In genomic region chr15:70608156-70608555, GRCh38 we compare ENCODE assay signal across 21 cellular contexts.
DNase-seq lines count a peak whose midpoint lies in the region; ATAC-seq, FAIRE-seq and TF ChIP-seq lines count a peak whose summit lies in the region.
"Had no signal": no experiment of that assay in that cellular context is flagged by ENCODE, and none has a peak within 500 bp of the region (broad histone marks: within the 10 kb centered on the region; RNA-seq: fewer than 3 reads in every experiment).

No MANE protein-coding gene starts in this region.

- no peaks in the 10 kb centered on the region for H3K79me2 ChIP-seq in trophoblast cell (ENCODE audit: control insufficient read depth, insufficient read depth, low read length, poor library complexity)

- H2BK5ac ChIP-seq in trophoblast cell (ENCODE audit: low read depth, low read length, poor library complexity): no peak overlapping the region

- no peak overlapping the region for H3K18ac ChIP-seq in trophoblast cell (ENCODE audit: low read length)

- no peak overlapping the region for H2AK5ac ChIP-seq in trophoblast cell (ENCODE audit: low read length)

- H2BK120ac ChIP-seq in trophoblast cell (ENCODE audit: insufficient read depth, low read length, poor library complexity): no peak overlapping the region

- no peak overlapping the region for H2AFZ ChIP-seq in trophoblast cell (ENCODE audit: insufficient read depth, low read length, poor library complexity)

- ATAC-seq in HG03159 (IDR thresholded peaks at IDR 0.05; ENCODE audit: unreplicated experiment) (no peak), pancreas (no peak)
- ATAC-seq: effector memory CD8-positive, alpha-beta T cell; stimulated activated effector memory CD8-positive, alpha-beta T cell treated with anti-CD3 and anti-CD28 coated beads, Interleukin-12 subunit alpha, Interleukin-12 subunit beta, amount 100 ng/mL, for 72 hours had no signal

- H3K79me1 ChIP-seq in trophoblast cell (ENCODE audit: low read length): no peaks in the 10 kb centered on the region

- H3K27ac ChIP-seq in trophoblast cell (ENCODE audit: low read depth, low read length) (no peak overlapping the region), pancreas (no peak overlapping the region)
- H3K27ac ChIP-seq: breast epithelium had no signal

- H3K9ac ChIP-seq in adipocyte (ENCODE audit: low read length): no peak overlapping the region
- H3K9ac ChIP-seq in trophoblast cell (ENCODE audit: low read length): no peak overlapping the region

- H4K91ac ChIP-seq in trophoblast cell (ENCODE audit: low read depth, low read length): no peak overlapping the region

- H3K4ac ChIP-seq in trophoblast cell (ENCODE audit: low read depth, low read length): no peak overlapping the region

- H3K4me3 ChIP-seq in adipocyte (ENCODE audit: low read length) (no peak overlapping the region), fibroblast of pulmonary artery (replicated peaks; ENCODE audit: low read depth, low read length) (no peak overlapping the region), trophoblast cell (ENCODE audit: low read depth, low read length) (no peak overlapping the region), pancreas (no peak overlapping the region)
- H3K4me3 ChIP-seq: breast epithelium, tibial nerve had no signal

- H3K27me3 ChIP-seq in adipocyte (replicated peaks; ENCODE audit: control insufficient read depth, insufficient read depth, low read length) (peaks cover 8% of the 10 kb centered on the region), trophoblast cell (ENCODE audit: insufficient read depth, low read length) (no peaks in the 10 kb centered on the region), pancreas (no peaks in the 10 kb centered on the region)
- H3K27me3 ChIP-seq: breast epithelium, tibial nerve had no signal

- H3K9me3 ChIP-seq in adipocyte (ENCODE audit: control insufficient read depth, low read length) (no peaks in the 10 kb centered on the region), trophoblast cell (ENCODE audit: insufficient read depth, low read depth, low read length) (peaks cover 2% of the 10 kb centered on the region), pancreas (no peaks in the 10 kb centered on the region)
- H3K9me3 ChIP-seq: breast epithelium, tibial nerve had no signal

- H3K14ac ChIP-seq in trophoblast cell (ENCODE audit: low read length): no peak overlapping the region

- DNase-seq in DMS79 treated with DMSO at 0.1 percent for 48 hours (lab: John Stamatoyannopoulos, UW) (peak; percentile 30), DMS79 (lab: John Stamatoyannopoulos, UW) (no peak), adipocyte (ENCODE audit: low read depth) (peak; percentile 27), fibroblast of pulmonary artery (ENCODE audit: low read depth) (peak; percentile 70), trophoblast cell (peak; percentile 20 to 53), pancreas (no peak), NCI-H1105 treated with DMSO at 0.1 percent for 48 hours (lab: John Stamatoyannopoulos, UW) (no peak)
- DNase-seq: activated CD4-positive, alpha-beta T cell treated with anti-CD3 and anti-CD28 coated beads for 48 hours; activated naive CD4-positive, alpha-beta T cell treated with anti-CD3 and anti-CD28 coated beads, Interleukin-2, amount 10 ng/mL, durations not matched to agents 7 days and 5 days; C1 segment of cervical spinal cord; DMS53; effector memory CD8-positive, alpha-beta T cell; midbrain; small intestine; T-helper 9 cell had no signal

- WGBS in trophoblast cell (ENCODE audit: extremely low coverage, insufficient coverage, insufficient read length): no CpG with 5 or more reads among the region's 5 CpGs
- 70 to 78% methylated on average over 5 of the region's 5 CpGs for WGBS in pancreas, 2 donors

- H2BK12ac ChIP-seq in trophoblast cell (ENCODE audit: low read length): no peak overlapping the region

- no peak overlapping the region for H3K23ac ChIP-seq in trophoblast cell (ENCODE audit: low read length)

- no peaks in the 10 kb centered on the region for H3K36me3 ChIP-seq in adipocyte (ENCODE audit: control insufficient read depth, insufficient read depth, low read length, severe bottlenecking)
- H3K36me3 ChIP-seq in trophoblast cell (ENCODE audit: control insufficient read depth in 1 of 2, insufficient read depth in 2 of 2, low read length in 2 of 2): no peaks in the 10 kb centered on the region
- H3K36me3 ChIP-seq in pancreas: no peaks in the 10 kb centered on the region
- H3K36me3 ChIP-seq: breast epithelium, tibial nerve had no signal

- intact Hi-C loops in pancreas (cut with DNase I): no loop called here

- no peak for TF ChIP-seq CTCF in fibroblast of pulmonary artery (IDR thresholded peaks at IDR 0.05; ENCODE audit: low read length, missing control alignments)
- no peak for TF ChIP-seq CTCF in pancreas (IDR thresholded peaks at IDR 0.05)

- H4K12ac ChIP-seq in trophoblast cell (ENCODE audit: low read depth, low read length): no peak overlapping the region

- peaks cover 19% of the 10 kb centered on the region for H3K4me1 ChIP-seq in adipocyte (ENCODE audit: control insufficient read depth, insufficient read depth, low read length)
- H3K4me1 ChIP-seq in trophoblast cell (ENCODE audit: control insufficient read depth in 1 of 2, insufficient read depth in 2 of 2, low read length in 2 of 2): peaks cover 0 to 3% of the 10 kb centered on the region in 2 experiments
- peaks cover 0 to 11% (median 4%) of the 10 kb centered on the region in 3 donors for H3K4me1 ChIP-seq in pancreas

- FAIRE-seq in pancreas (lab: Jason Lieb, UNC): no peak
- FAIRE-seq: A204.1, islet of Langerhans, small intestine had no signal

- no peak overlapping the region for H3K4me2 ChIP-seq in trophoblast cell (ENCODE audit: low read length)

- no peak overlapping the region for H4K8ac ChIP-seq in trophoblast cell (ENCODE audit: low read depth, low read length)

Comparison
In these comparisons a context has a peak if more than half of its experiments do, and no peak if none do; other contexts are left out.
1. DNase-seq: peak in DMS79 treated with DMSO at 0.1 percent for 48 hours (single experiment), adipocyte (single experiment), fibroblast of pulmonary artery (single experiment) and trophoblast cell (2 of 2); none in DMS79 (single experiment), pancreas (0 of 6) and NCI-H1105 treated with DMSO at 0.1 percent for 48 hours (single experiment).